Comparison of ENCODE assay signal across 13 cellular contexts in the genomic region with DNA sequence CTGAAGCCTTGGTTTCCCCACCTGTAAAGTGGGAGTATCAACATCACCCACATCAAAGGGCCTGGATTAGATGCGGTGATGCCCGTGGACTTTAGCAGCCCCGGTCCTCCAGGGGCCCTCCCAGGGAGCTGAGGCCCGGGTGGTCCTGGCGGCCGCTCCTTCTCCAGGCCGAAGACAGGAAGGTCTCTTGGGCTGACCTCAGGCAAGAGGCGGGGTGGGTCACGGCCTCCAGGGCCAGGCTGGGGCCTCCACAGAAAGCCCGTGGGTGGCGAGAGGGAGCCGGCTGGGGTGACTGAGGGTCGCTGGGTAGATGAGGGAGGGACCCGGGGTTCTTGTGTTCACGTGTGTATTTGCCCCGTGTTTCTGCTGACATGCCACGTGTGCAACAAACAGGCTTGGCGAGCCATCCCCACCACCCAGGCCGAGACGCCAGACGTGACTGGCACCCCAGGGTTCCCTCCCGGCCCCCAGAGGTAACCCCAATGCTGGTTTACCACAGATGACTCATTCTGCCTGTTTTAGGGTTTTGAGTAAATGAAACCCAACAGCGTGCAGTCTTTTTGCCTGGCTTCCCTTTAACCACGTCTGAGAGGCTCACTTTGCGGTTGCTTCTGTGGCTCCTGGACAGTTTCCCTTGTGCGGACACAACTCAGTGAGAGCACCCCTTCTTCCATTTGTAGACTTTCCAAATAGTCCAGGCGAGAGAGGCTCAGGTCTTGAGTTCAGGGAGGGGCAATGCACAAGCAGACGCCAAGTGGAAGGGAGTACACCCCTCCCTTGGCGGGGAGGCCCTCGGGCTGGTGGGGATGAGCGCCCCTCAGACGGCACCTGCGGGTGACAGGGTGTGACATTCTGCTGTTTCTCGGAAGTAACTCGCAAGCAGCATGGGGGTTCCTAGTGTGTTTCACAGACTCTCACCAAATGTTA. TPM values are rescaled to one million over a fixed set of nuclear protein-coding genes. Genes with fewer than 3 reads are reported as not detected.
DNase-seq lines count a peak whose midpoint lies in the region; ATAC-seq lines count a peak whose summit lies in the region.
"Had no signal": no experiment of that assay in that cellular context is flagged by ENCODE, and none has a peak within 500 bp of the region (broad histone marks: within the 10 kb centered on the region; RNA-seq: fewer than 3 reads in every experiment).

No MANE protein-coding gene starts in this region.

- H3K9me3 Mint-ChIP-seq in activated naive CD8-positive, alpha-beta T cell treated with anti-CD3 and anti-CD28 coated beads, Interleukin-2, amount 10 ng/mL, durations not matched to agents 7 days and 5 days = no peaks in the 10 kb centered on the region
- H3K9me3 Mint-ChIP-seq in stimulated activated naive B cell treated with anti-CD40 and anti-IgM and Interleukin-4, amounts not matched to agents 10 μg/mL and 1 μg/mL and 100 μg/mL, for 72 hours = no peaks in the 10 kb centered on the region
- H3K9me3 Mint-ChIP-seq: activated B cell treated with CpG ODN at 0.5 μM for 24 hours had no signal

- H3K4me3 Mint-ChIP-seq in activated naive CD8-positive, alpha-beta T cell treated with anti-CD3 and anti-CD28 coated beads, Interleukin-2, amount 10 ng/mL, durations not matched to agents 7 days and 5 days = no peak overlapping the region
- H3K4me3 Mint-ChIP-seq in stimulated activated naive B cell treated with anti-CD40 and anti-IgM and Interleukin-4, amounts not matched to agents 10 μg/mL and 1 μg/mL and 100 μg/mL, for 72 hours = no peak overlapping the region
- H3K4me3 Mint-ChIP-seq: activated B cell treated with CpG ODN at 0.5 μM for 24 hours had no signal

- no peaks in the 10 kb centered on the region for H3K36me3 Mint-ChIP-seq in activated naive CD8-positive, alpha-beta T cell treated with anti-CD3 and anti-CD28 coated beads, Interleukin-2, amount 10 ng/mL, durations not matched to agents 7 days and 5 days
- no peaks in the 10 kb centered on the region for H3K36me3 Mint-ChIP-seq in stimulated activated naive B cell treated with anti-CD40 and anti-IgM and Interleukin-4, amounts not matched to agents 10 μg/mL and 1 μg/mL and 100 μg/mL, for 72 hours

- POLR2A ChIA-PET in activated naive CD8-positive, alpha-beta T cell treated with anti-CD3 and anti-CD28 coated beads, Interleukin-2, amount 10 ng/mL, durations not matched to agents 7 days and 5 days (lab: Charles Lee) = no interaction called here

- peak; percentile 86 for ATAC-seq in GM21526 (IDR thresholded peaks at IDR 0.05; ENCODE audit: low FRiP score, unreplicated experiment)
- peak; percentile 72 for ATAC-seq in activated naive CD8-positive, alpha-beta T cell treated with anti-CD3 and anti-CD28 coated beads, Interleukin-2, amount 10 ng/mL, durations not matched to agents 7 days and 5 days (ENCODE audit: low read depth)
- no peak for ATAC-seq in GM19452 (IDR thresholded peaks at IDR 0.05; ENCODE audit: unreplicated experiment)
- ATAC-seq in stimulated activated naive B cell treated with anti-CD40 and anti-IgM and Interleukin-4, amounts not matched to agents 10 μg/mL and 1 μg/mL and 100 μg/mL, for 72 hours (replicated peaks) = no peak
- no peak for ATAC-seq in HG03457 (IDR thresholded peaks at IDR 0.05; ENCODE audit: unreplicated experiment)
- ATAC-seq: HCT116 had no signal

- DNase-seq in T-helper 22 cell (ENCODE audit: low read depth) (peak; percentile 21), AG08396 (ENCODE audit: low spot score) (no peak)
- DNase-seq in activated naive CD8-positive, alpha-beta T cell treated with anti-CD3 and anti-CD28 coated beads, Interleukin-2, amount 10 ng/mL, durations not matched to agents 7 days and 5 days = peak; percentile 42
- DNase-seq in stimulated activated CD8-positive, alpha-beta memory T cell treated with anti-CD3 and anti-CD28 coated beads, Interleukin-15, amount 100 ng/mL, for 48 hours (ENCODE audit: low read depth in 2 of 2) = peak; percentile 46 to 72
- DNase-seq in stimulated activated naive B cell treated with anti-CD40 and anti-IgM and Interleukin-4, amounts not matched to agents 10 μg/mL and 1 μg/mL and 100 μg/mL, for 72 hours = no peak
- DNase-seq: activated B cell treated with CpG ODN at 0.5 μM for 24 hours, DMS79 treated with DMSO at 0.1 percent for 48 hours, mammary epithelial cell, NCI-H1417 had no signal

- H3K27ac Mint-ChIP-seq in activated naive CD8-positive, alpha-beta T cell treated with anti-CD3 and anti-CD28 coated beads, Interleukin-2, amount 10 ng/mL, durations not matched to agents 7 days and 5 days = no peak overlapping the region
- H3K27ac Mint-ChIP-seq in stimulated activated naive B cell treated with anti-CD40 and anti-IgM and Interleukin-4, amounts not matched to agents 10 μg/mL and 1 μg/mL and 100 μg/mL, for 72 hours = no peak overlapping the region
- H3K27ac Mint-ChIP-seq: activated B cell treated with CpG ODN at 0.5 μM for 24 hours had no signal

- peaks cover 9% of the 10 kb centered on the region for H3K4me1 Mint-ChIP-seq in activated naive CD8-positive, alpha-beta T cell treated with anti-CD3 and anti-CD28 coated beads, Interleukin-2, amount 10 ng/mL, durations not matched to agents 7 days and 5 days
- no peaks in the 10 kb centered on the region for H3K4me1 Mint-ChIP-seq in stimulated activated naive B cell treated with anti-CD40 and anti-IgM and Interleukin-4, amounts not matched to agents 10 μg/mL and 1 μg/mL and 100 μg/mL, for 72 hours

- peaks cover 30% of the 10 kb centered on the region for H3K27me3 Mint-ChIP-seq in activated naive CD8-positive, alpha-beta T cell treated with anti-CD3 and anti-CD28 coated beads, Interleukin-2, amount 10 ng/mL, durations not matched to agents 7 days and 5 days
- peaks cover 27 to 39% of the 10 kb centered on the region in 2 donors for H3K27me3 Mint-ChIP-seq in stimulated activated naive B cell treated with anti-CD40 and anti-IgM and Interleukin-4, amounts not matched to agents 10 μg/mL and 1 μg/mL and 100 μg/mL, for 72 hours

RNA-seq across cellular contexts. Expression of gene C13orf46, which starts 42.9 kb away (rescaled TPM):
- total RNA-seq in activated naive CD8-positive, alpha-beta T cell treated with anti-CD3 and anti-CD28 coated beads, Interleukin-2, amount 10 ng/mL, durations not matched to agents 7 days and 5 days = 1 to 10 TPM; 4.0 to 4.9 TPM

Comparison
In these comparisons a context has a peak if more than half of its experiments do, and no peak if none do; other contexts are left out.
1. ATAC-seq: peak in GM21526 (single experiment) and activated naive CD8-positive, alpha-beta T cell treated with anti-CD3 and anti-CD28 coated beads, Interleukin-2, amount 10 ng/mL, durations not matched to agents 7 days and 5 days (single experiment); none in GM19452 (single experiment), stimulated activated naive B cell treated with anti-CD40 and anti-IgM and Interleukin-4, amounts not matched to agents 10 μg/mL and 1 μg/mL and 100 μg/mL, for 72 hours (0 of 2) and HG03457 (single experiment).
2. DNase-seq: peak in T-helper 22 cell (single experiment), activated naive CD8-positive, alpha-beta T cell treated with anti-CD3 and anti-CD28 coated beads, Interleukin-2, amount 10 ng/mL, durations not matched to agents 7 days and 5 days (single experiment) and stimulated activated CD8-positive, alpha-beta memory T cell treated with anti-CD3 and anti-CD28 coated beads, Interleukin-15, amount 100 ng/mL, for 48 hours (2 of 2); none in stimulated activated naive B cell treated with anti-CD40 and anti-IgM and Interleukin-4, amounts not matched to agents 10 μg/mL and 1 μg/mL and 100 μg/mL, for 72 hours (single experiment) and AG08396 (single experiment).